ENCODE assay signal across 21 cellular contexts in genomic region chr16:4902038-4902437, GRCh38. TPM values are rescaled to one million over a fixed set of nuclear protein-coding genes. Genes with fewer than 3 reads are reported as not detected.
"Had no signal": no experiment of that assay in that cellular context is flagged by ENCODE, and none has a peak within 500 bp of the region (broad histone marks: within the 10 kb centered on the region; RNA-seq: fewer than 3 reads in every experiment).

No MANE protein-coding gene starts in this region.

- H3K9ac ChIP-seq: SK-N-SH had no signal

- H3K36me3 ChIP-seq: MG63 had no signal

- DNase-seq: IMR-90, Karpas-422, KG1, MG63, NCI-H1092 treated with DMSO at 0.1 percent for 48 hours, NCI-H1436, NCI-H187, NCI-H2029, NCI-H2081 treated with DMSO at 0.1 percent for 48 hours, NCI-H2171, NCI-H226, NCI-H446, NCI-H510A, NCI-H524 treated with DMSO at 0.1 percent for 48 hours, NCI-H69, NCI-H774, RPMI8226, SHP77, SK-N-SH, SW 1271 had no signal

- H3K4me3 ChIP-seq: MG63 had no signal

- FAIRE-seq: RCC 7860 had no signal

- H3K27me3 ChIP-seq: MG63 had no signal

- H3K9me3 ChIP-seq: SK-N-SH had no signal

- H3K4me2 ChIP-seq: SK-N-SH had no signal

RNA-seq across cellular contexts. Expression of gene SEC14L5, which starts 56.1 kb away (rescaled TPM):
- total RNA-seq: IMR-90 had no signal
